Comparison of ENCODE assay signal across 19 cellular contexts in the genomic region with DNA sequence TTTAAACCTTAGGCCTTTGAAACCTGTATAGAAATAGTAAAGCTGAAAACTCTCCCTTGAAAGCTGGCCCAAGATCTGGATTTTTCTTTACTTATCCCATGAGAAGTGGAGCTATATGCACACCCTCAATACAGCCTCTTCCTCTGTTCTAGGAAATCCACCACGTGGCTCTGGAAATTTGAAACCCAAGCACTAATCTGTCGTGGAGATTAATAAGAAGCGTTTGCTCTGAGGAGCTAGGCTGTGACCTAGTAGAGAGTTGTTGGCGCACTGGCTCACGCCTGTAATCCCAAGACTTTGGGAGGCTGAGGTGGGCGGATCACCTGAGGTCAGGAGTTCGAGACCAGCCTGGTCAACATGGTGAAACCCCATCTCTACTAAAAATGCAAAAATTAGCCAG.
"Had no signal": no experiment of that assay in that cellular context is flagged by ENCODE, and none has a peak within 500 bp of the region (broad histone marks: within the 10 kb centered on the region; RNA-seq: fewer than 3 reads in every experiment).

No MANE protein-coding gene starts in this region.

- H3K9me3 ChIP-seq: MG63 had no signal

- DNase-seq: activated CD4-positive, alpha-beta T cell treated with anti-CD3 and anti-CD28 coated beads, Interleukin-2, amount 50 U/mL, for 1 hour; activated CD4-positive, CD25-positive, alpha-beta regulatory T cell; activated CD8-positive, alpha-beta memory T cell treated with anti-CD3 and anti-CD28 coated beads, Interleukin-2, amount 50 U/mL, for 4 hours; activated CD8-positive, alpha-beta T cell treated with anti-CD3 and anti-CD28 coated beads for 36 hours; activated effector memory CD4-positive, alpha-beta T cell treated with Interleukin-2 at 50 U/mL for 16 hours; activated naive CD4-positive, alpha-beta T cell; aorta; MG63; MV-4-11; NCI-H1105; NCI-H1436 treated with DMSO at 0.1 percent for 48 hours; NCI-H187; NCI-H2081; NCI-H345; NCI-H510A; RPMI8226; T-cell; T1000 had no signal

- H3K36me3 ChIP-seq: MG63 had no signal

- H3K27ac ChIP-seq: SK-N-MC had no signal

- H3K27me3 ChIP-seq: MG63 had no signal

- H3K4me3 ChIP-seq: MG63, SK-N-MC had no signal
